ENCODE assay signal across 19 cellular contexts in genomic region chr16:29839822-29840221, GRCh38. TPM values are rescaled to one million over a fixed set of nuclear protein-coding genes. Genes with fewer than 3 reads are reported as not detected.
DNase-seq lines count a peak whose midpoint lies in the region; ATAC-seq and TF ChIP-seq lines count a peak whose summit lies in the region.
"Had no signal": no experiment of that assay in that cellular context is flagged by ENCODE, and none has a peak within 500 bp of the region (broad histone marks: within the 10 kb centered on the region; RNA-seq: fewer than 3 reads in every experiment).

No MANE protein-coding gene starts in this region.

- no peaks in the 10 kb centered on the region for H3K9me3 ChIP-seq in NT2/D1 (ENCODE audit: insufficient read depth, low read length)
- no peaks in the 10 kb centered on the region for H3K9me3 ChIP-seq in PC-3 (ENCODE audit: low read length)
- H3K9me3 ChIP-seq: SJSA1 had no signal

- no peak overlapping the region for H3K27ac ChIP-seq in PC-3 (ENCODE audit: low read length)
- H3K27ac ChIP-seq: C4-2B, SJSA1 had no signal

- no peaks in the 10 kb centered on the region for H3K27me3 ChIP-seq in NT2/D1 (ENCODE audit: insufficient read depth, insufficient read length)
- no peaks in the 10 kb centered on the region for H3K27me3 ChIP-seq in PC-3 (ENCODE audit: low read length)
- H3K27me3 ChIP-seq: SJSA1 had no signal

- no TSS peak for BruUV-seq in PC-3 (replicated peaks; lab: Mats Ljungman, UMichigan)

- H3K9ac ChIP-seq in NT2/D1 (ENCODE audit: insufficient read length, low read depth) (peak overlapping the region; percentile 45), PC-3 (ENCODE audit: low read length) (no peak overlapping the region)

- no peaks in the 10 kb centered on the region for H3K79me2 ChIP-seq in PC-3 (ENCODE audit: low read length)

- H3K4me1 Mint-ChIP-seq in stimulated activated naive B cell treated with anti-CD40 and anti-IgM and Interleukin-4, amounts not matched to agents 10 μg/mL and 1 μg/mL and 100 μg/mL, for 72 hours = no peaks in the 10 kb centered on the region
- H3K4me1 Mint-ChIP-seq: CD8-positive, alpha-beta memory T cell had no signal

- peaks cover 17% of the 10 kb centered on the region for H3K36me3 ChIP-seq in NT2/D1 (ENCODE audit: insufficient read depth, insufficient read length, low read length)
- H3K36me3 ChIP-seq in PC-3 (ENCODE audit: low read depth, low read length) = no peaks in the 10 kb centered on the region

- peaks cover 0 to 11% of the 10 kb centered on the region in 2 donors for H3K36me3 Mint-ChIP-seq in activated naive CD4-positive, alpha-beta T cell treated with anti-CD3 and anti-CD28 coated beads, Interleukin-2, amount 50 U/mL, for 72 hours
- peaks cover 50 to 69% of the 10 kb centered on the region in 2 donors for H3K36me3 Mint-ChIP-seq in stimulated activated naive B cell treated with anti-CD40 and anti-IgM and Interleukin-4, amounts not matched to agents 10 μg/mL and 1 μg/mL and 100 μg/mL, for 72 hours

- peak overlapping the region; percentile 54 to 60 for H3K27ac Mint-ChIP-seq in activated naive CD4-positive, alpha-beta T cell treated with anti-CD3 and anti-CD28 coated beads, Interleukin-2, amount 50 U/mL, for 72 hours
- H3K27ac Mint-ChIP-seq in stimulated activated naive B cell treated with anti-CD40 and anti-IgM and Interleukin-4, amounts not matched to agents 10 μg/mL and 1 μg/mL and 100 μg/mL, for 72 hours = peak overlapping the region; percentile 59

- no peak for TF ChIP-seq CTCF in PC-3 (conservative IDR thresholded peaks at IDR 0.05; ENCODE audit: low read depth, low read length)

- H3K9me2 ChIP-seq in PC-3 (replicated peaks; ENCODE audit: low read length) = no peaks in the 10 kb centered on the region

- no peaks in the 10 kb centered on the region for H3F3A ChIP-seq in PC-3 (ENCODE audit: low read length, unreplicated experiment)

- DNase-seq in activated naive CD4-positive, alpha-beta T cell treated with anti-CD3 and anti-CD28 coated beads, Interleukin-2, amount 50 U/mL, for 72 hours (ENCODE audit: low spot score in 2 of 2) = no peak
- DNase-seq in activated naive CD4-positive, alpha-beta T cell treated with Interleukin-2 at 50 U/mL for 16 hours = no peak
- DNase-seq in NT2/D1 (ENCODE audit: low read depth, low spot score) = no peak
- peak; percentile 74 for DNase-seq in amniotic epithelial cell (ENCODE audit: low read depth)
- DNase-seq in stimulated activated naive B cell treated with anti-CD40 and anti-IgM and Interleukin-4, amounts not matched to agents 10 μg/mL and 1 μg/mL and 100 μg/mL, for 72 hours = no peak
- DNase-seq in HK-2 (ENCODE audit: unreplicated experiment) = no peak
- DNase-seq in PC-3 = no peak
- DNase-seq: Calu3; CD8-positive, alpha-beta memory T cell; GF-D8; NCI-H1105; NCI-H2029 treated with DMSO at 0.1 percent for 48 hours; NCI-H226; NCI-H510A treated with DMSO at 0.1 percent for 48 hours; NCI-H748 treated with DMSO at 0.1 percent for 48 hours had no signal

- H3K9me3 Mint-ChIP-seq in activated naive CD4-positive, alpha-beta T cell treated with anti-CD3 and anti-CD28 coated beads, Interleukin-2, amount 50 U/mL, for 72 hours = no peaks in the 10 kb centered on the region
- no peaks in the 10 kb centered on the region for H3K9me3 Mint-ChIP-seq in stimulated activated naive B cell treated with anti-CD40 and anti-IgM and Interleukin-4, amounts not matched to agents 10 μg/mL and 1 μg/mL and 100 μg/mL, for 72 hours
- H3K9me3 Mint-ChIP-seq: CD8-positive, alpha-beta memory T cell; IgD-negative memory B cell had no signal

- peaks cover 2% of the 10 kb centered on the region for H3K4me1 ChIP-seq in NT2/D1 (ENCODE audit: insufficient read depth, insufficient read length)
- H3K4me1 ChIP-seq in PC-3 (ENCODE audit: insufficient read depth, low read length) = no peaks in the 10 kb centered on the region
- H3K4me1 ChIP-seq: SJSA1 had no signal

- intact Hi-C loops in PC-3 (cut with micrococcal nuclease) = no loop called here

- no peak overlapping the region for H3K4me2 ChIP-seq in PC-3 (ENCODE audit: low read length)

- no peaks in the 10 kb centered on the region for H3K27me3 Mint-ChIP-seq in stimulated activated naive B cell treated with anti-CD40 and anti-IgM and Interleukin-4, amounts not matched to agents 10 μg/mL and 1 μg/mL and 100 μg/mL, for 72 hours
- H3K27me3 Mint-ChIP-seq: CD8-positive, alpha-beta memory T cell; IgD-negative memory B cell had no signal

- POLR2A ChIA-PET in PC-3 (lab: Charles Lee; ENCODE audit: unreplicated experiment) = no interaction called here

- H4K20me1 ChIP-seq in PC-3 (ENCODE audit: low read length) = no peaks in the 10 kb centered on the region

- CTCF ChIA-PET in PC-3 (lab: Charles Lee) = interaction anchor here (0.7 kb wide), 1 partner anchor 31 kb away, joined by 6 read pairs; no protein-coding TSS in a partner anchor

- H3K4me3 Mint-ChIP-seq in stimulated activated naive B cell treated with anti-CD40 and anti-IgM and Interleukin-4, amounts not matched to agents 10 μg/mL and 1 μg/mL and 100 μg/mL, for 72 hours = no peak overlapping the region
- H3K4me3 Mint-ChIP-seq: CD8-positive, alpha-beta memory T cell; IgD-negative memory B cell had no signal

- no peak for ATAC-seq in activated naive CD4-positive, alpha-beta T cell treated with anti-CD3 and anti-CD28 coated beads, Interleukin-2, amount 50 U/mL, for 72 hours
- ATAC-seq in stimulated activated naive B cell treated with anti-CD40 and anti-IgM and Interleukin-4, amounts not matched to agents 10 μg/mL and 1 μg/mL and 100 μg/mL, for 72 hours (replicated peaks) = no peak
- ATAC-seq in PC-3 = no peak
- ATAC-seq: Panc1 had no signal

- no peak overlapping the region for H2AFZ ChIP-seq in PC-3 (ENCODE audit: low read length)

- no peak overlapping the region for H3K4me3 ChIP-seq in NT2/D1 (ENCODE audit: insufficient read length, low read depth)
- no peak overlapping the region for H3K4me3 ChIP-seq in PC-3 (ENCODE audit: low read length)
- H3K4me3 ChIP-seq: SJSA1 had no signal

RNA-seq across cellular contexts. Expression of gene MVP, which starts 19.6 kb away (rescaled TPM):
- 100 to 1,000 TPM in 1 of 2 donors, 10 to 100 TPM in 1; 77.6 to 168 TPM for total RNA-seq in activated naive CD4-positive, alpha-beta T cell treated with anti-CD3 and anti-CD28 coated beads, Interleukin-2, amount 50 U/mL, for 72 hours
- total RNA-seq in PC-3 (2014; rRNA removed) = 27.3 and 36.1 TPM in 2 replicates

RNA-seq across cellular contexts. Expression of gene CDIPT, which starts 23.2 kb away (rescaled TPM):
- 10 to 100 TPM; 39.4 to 40.6 TPM for total RNA-seq in activated naive CD4-positive, alpha-beta T cell treated with anti-CD3 and anti-CD28 coated beads, Interleukin-2, amount 50 U/mL, for 72 hours
- total RNA-seq in PC-3 (2014; rRNA removed) = 60.5 and 86.2 TPM in 2 replicates

RNA-seq across cellular contexts. Expression of gene PAGR1, which starts 23.9 kb away (rescaled TPM):
- 10 to 100 TPM; 20.2 to 40.0 TPM for total RNA-seq in activated naive CD4-positive, alpha-beta T cell treated with anti-CD3 and anti-CD28 coated beads, Interleukin-2, amount 50 U/mL, for 72 hours
- total RNA-seq in PC-3 (2014; rRNA removed) = 53.8 and 76.7 TPM in 2 replicates

RNA-seq across cellular contexts. Expression of gene PRRT2, which starts 27.8 kb away (rescaled TPM):
- 1 to 10 TPM; 1.4 to 5.9 TPM for total RNA-seq in activated naive CD4-positive, alpha-beta T cell treated with anti-CD3 and anti-CD28 coated beads, Interleukin-2, amount 50 U/mL, for 72 hours
- 0.35 and 0.40 TPM in 2 replicates for total RNA-seq in PC-3 (2014; rRNA removed)

RNA-seq across cellular contexts. Expression of gene MAZ, which starts 33.5 kb away (rescaled TPM):
- 100 to 1,000 TPM; 285 to 386 TPM for total RNA-seq in activated naive CD4-positive, alpha-beta T cell treated with anti-CD3 and anti-CD28 coated beads, Interleukin-2, amount 50 U/mL, for 72 hours
- total RNA-seq in PC-3 (2014; rRNA removed) = 279 and 358 TPM in 2 replicates
